Comparison of ENCODE assay signal across 8 cellular contexts in the genomic region with DNA sequence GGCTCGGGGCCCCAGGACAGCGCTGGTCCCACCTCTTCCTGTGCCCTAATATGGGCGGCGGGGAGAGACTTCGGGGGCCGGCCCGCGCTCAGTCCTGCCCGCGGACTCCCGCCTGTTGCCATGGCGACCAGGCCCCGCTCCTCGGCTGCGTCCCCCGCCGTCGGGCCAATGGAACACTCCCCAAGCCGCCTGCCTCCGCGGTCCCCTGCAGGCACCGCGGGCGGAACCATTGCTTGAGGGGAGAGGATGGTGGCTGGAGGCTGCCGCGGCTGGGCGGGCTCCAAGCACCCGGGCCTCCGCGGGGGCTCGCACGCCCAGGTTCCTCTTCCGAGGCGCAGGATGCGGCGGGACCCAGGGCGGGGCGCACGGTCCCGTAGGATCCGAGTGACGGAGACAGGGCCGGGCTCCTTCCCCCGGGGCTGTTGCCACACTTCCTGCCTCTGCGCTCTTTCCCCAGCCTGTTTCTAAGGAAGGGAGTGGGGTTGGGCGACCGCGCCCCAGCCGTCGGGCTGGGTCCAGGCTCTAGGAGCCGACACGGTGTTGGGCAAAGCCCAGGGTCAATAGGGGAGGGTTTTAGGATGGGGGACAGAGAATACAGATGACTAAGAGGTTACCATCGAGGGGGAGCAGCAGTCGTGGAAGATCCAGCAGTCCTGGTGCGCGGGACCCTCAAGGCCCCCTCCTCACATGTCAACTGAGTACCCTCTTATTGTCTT. TPM values are rescaled to one million over a fixed set of nuclear protein-coding genes. Genes with fewer than 3 reads are reported as not detected.
A peak's percentile ranks its signal among the peaks of the same experiment; 100 is the strongest.
DNase-seq lines count a peak whose midpoint lies in the region; ATAC-seq and TF ChIP-seq lines count a peak whose summit lies in the region.

No MANE protein-coding gene starts in this region.

- no peak for TF ChIP-seq CTCF in Calu3 (IDR thresholded peaks at IDR 0.05; ENCODE audit: unreplicated experiment)

- H3K4me3 Mint-ChIP-seq in Calu3 (ENCODE audit: low read depth, unreplicated experiment): peak overlapping the region; percentile 86
- H3K4me3 Mint-ChIP-seq in activated T-cell treated with anti-CD3 and anti-CD28 coated beads, Interleukin-2, amount 50 U/mL, for 24 hours: peak overlapping the region; percentile 98

- WGBS in HUES64: under 1% methylated on average over 56 of the region's 56 CpGs

- H3K27ac Mint-ChIP-seq in Calu3 (ENCODE audit: unreplicated experiment): peak overlapping the region; percentile 98
- H3K27ac Mint-ChIP-seq in activated T-cell treated with anti-CD3 and anti-CD28 coated beads, Interleukin-2, amount 50 U/mL, for 24 hours: peak overlapping the region; percentile 99

- CTCF ChIA-PET in Calu3 (lab: Charles Lee): no interaction called here

- H3K27ac ChIP-seq in HUES64 (ENCODE audit: low read depth, low read length): peak overlapping the region; percentile 75; the same call in 1 of the 2 replicates
- H3K27ac ChIP-seq in mucosa of rectum (ENCODE audit: low read depth in 2 of 2, low read length in 2 of 2): peak overlapping the region; percentile 100

- DNase-seq in Calu3 (peak; percentile 95), OCI-M1 (lab: John Stamatoyannopoulos, UW) (peak; percentile 95), erythroblast (lab: John Stamatoyannopoulos, UW) (peak; percentile 100)
- peak; percentile 94 for DNase-seq in activated T-cell treated with anti-CD3 and anti-CD28 coated beads, Interleukin-2, amount 50 U/mL, for 24 hours
- peak; percentile 97 for DNase-seq in stimulated activated CD8-positive, alpha-beta memory T cell treated with anti-CD3 and anti-CD28 coated beads, Interleukin-4, amount 100 ng/mL, for 48 hours

- no peaks in the 10 kb centered on the region for H3K9me3 Mint-ChIP-seq in Calu3 (ENCODE audit: low read depth, unreplicated experiment)
- H3K9me3 Mint-ChIP-seq in activated T-cell treated with anti-CD3 and anti-CD28 coated beads, Interleukin-2, amount 50 U/mL, for 24 hours: no peaks in the 10 kb centered on the region

- H3K4me3 ChIP-seq in HUES64 (ENCODE audit: low read length) (peak overlapping the region; percentile 73), mucosa of rectum (ENCODE audit: low read length in 2 of 2) (peak overlapping the region; percentile 93 to 96)

- peak; percentile 36 for ATAC-seq in GM21447 (IDR thresholded peaks at IDR 0.05; ENCODE audit: unreplicated experiment)

- H3K27me3 ChIP-seq in HUES64 (ENCODE audit: insufficient read depth, low read length) (peaks cover 28% of the 10 kb centered on the region), mucosa of rectum (ENCODE audit: control insufficient read depth in 2 of 2, insufficient read depth in 2 of 2, low read length in 2 of 2) (no peaks in the 10 kb centered on the region)

- peak overlapping the region; percentile 67; the same call in 1 of the 2 replicates for H3K9ac ChIP-seq in HUES64 (ENCODE audit: low read depth, low read length)
- H3K9ac ChIP-seq in mucosa of rectum (ENCODE audit: low read depth in 1 of 2, low read length in 2 of 2): peak overlapping the region; percentile 97 to 100

- H3K27me3 Mint-ChIP-seq in Calu3 (ENCODE audit: unreplicated experiment): no peaks in the 10 kb centered on the region
- no peaks in the 10 kb centered on the region for H3K27me3 Mint-ChIP-seq in activated T-cell treated with anti-CD3 and anti-CD28 coated beads, Interleukin-2, amount 50 U/mL, for 24 hours

- intact Hi-C loops in Calu3 (cut with micrococcal nuclease; ENCODE audit: unreplicated experiment): no loop called here

- peaks cover 64% of the 10 kb centered on the region for H3K36me3 Mint-ChIP-seq in Calu3 (ENCODE audit: insufficient read depth, unreplicated experiment)
- H3K36me3 Mint-ChIP-seq in activated T-cell treated with anti-CD3 and anti-CD28 coated beads, Interleukin-2, amount 50 U/mL, for 24 hours (ENCODE audit: low read depth): peaks cover 31% of the 10 kb centered on the region

- no TSS peak for BruUV-seq in Calu3 (replicated peaks; lab: Mats Ljungman, UMichigan)

- peaks cover 24% of the 10 kb centered on the region for H3K4me1 Mint-ChIP-seq in Calu3 (ENCODE audit: low read depth, unreplicated experiment)
- peaks cover 38% of the 10 kb centered on the region for H3K4me1 Mint-ChIP-seq in activated T-cell treated with anti-CD3 and anti-CD28 coated beads, Interleukin-2, amount 50 U/mL, for 24 hours (ENCODE audit: low read depth)

- H3K36me3 ChIP-seq in HUES64 (ENCODE audit: insufficient read depth, low read length) (no peaks in the 10 kb centered on the region), mucosa of rectum (ENCODE audit: control insufficient read depth in 2 of 2, insufficient read depth in 2 of 2, low read length in 2 of 2) (peaks cover 0 to 2% of the 10 kb centered on the region in 2 donors)

- H3K4me1 ChIP-seq in HUES64 (ENCODE audit: insufficient read depth, low read length): peaks cover 31% of the 10 kb centered on the region
- H3K4me1 ChIP-seq in mucosa of rectum (ENCODE audit: control insufficient read depth in 2 of 2, insufficient read depth in 2 of 2, low read length in 2 of 2): peaks cover 62% of the 10 kb centered on the region in 2 donors

- TF ChIP-seq POLR2A in erythroblast (IDR thresholded peaks at IDR 0.05; ENCODE audit: low read length): peak; percentile 73

- H3K9me3 ChIP-seq in HUES64 (ENCODE audit: insufficient read depth, low read depth, low read length): no peaks in the 10 kb centered on the region
- no peaks in the 10 kb centered on the region for H3K9me3 ChIP-seq in mucosa of rectum (ENCODE audit: control insufficient read depth in 2 of 2, low read length in 2 of 2)

RNA-seq across cellular contexts. Expression of a gene that starts 1.2 kb away (rescaled TPM):
- 113 and 116 TPM in 2 replicates for total RNA-seq in Calu3 (2022)
- polyA plus RNA-seq in HUES64 (2013, experiment 1 of 2): 2.4 TPM
- 3.6 TPM for polyA plus RNA-seq in HUES64 (2013, experiment 2 of 2)

RNA-seq across cellular contexts. Expression of a gene that starts 11.5 kb away (rescaled TPM):
- 121 and 135 TPM in 2 replicates for total RNA-seq in Calu3 (2022)
- polyA plus RNA-seq in HUES64 (2013, experiment 1 of 2): 317 TPM
- 333 TPM for polyA plus RNA-seq in HUES64 (2013, experiment 2 of 2)

RNA-seq across cellular contexts. Expression of a gene that starts 11.8 kb away (rescaled TPM):
- 14.0 and 16.1 TPM in 2 replicates for total RNA-seq in Calu3 (2022)
- polyA plus RNA-seq in HUES64 (2013, experiment 1 of 2): 8.9 TPM
- 15.8 TPM for polyA plus RNA-seq in HUES64 (2013, experiment 2 of 2)

RNA-seq across cellular contexts. Expression of a gene that starts 14.7 kb away (rescaled TPM):
- total RNA-seq in Calu3 (2022): 69.0 and 70.7 TPM in 2 replicates
- 23.3 TPM for polyA plus RNA-seq in HUES64 (2013, experiment 1 of 2)
- 23.0 TPM for polyA plus RNA-seq in HUES64 (2013, experiment 2 of 2)

RNA-seq across cellular contexts. Expression of a gene that starts 16.3 kb away (rescaled TPM):
- 30.6 and 41.6 TPM in 2 replicates for total RNA-seq in Calu3 (2022)
- 59.2 TPM for polyA plus RNA-seq in HUES64 (2013, experiment 1 of 2)
- polyA plus RNA-seq in HUES64 (2013, experiment 2 of 2): 65.6 TPM

Comparison
In these comparisons a context has a peak if more than half of its experiments do, and no peak if none do; other contexts are left out.
1. Peak in every context shown above with its lines: DNase-seq, ATAC-seq, H3K4me3 ChIP-seq and H3K27ac ChIP-seq.